1 cellular context compared by ENCODE assay signal in the genomic region with DNA sequence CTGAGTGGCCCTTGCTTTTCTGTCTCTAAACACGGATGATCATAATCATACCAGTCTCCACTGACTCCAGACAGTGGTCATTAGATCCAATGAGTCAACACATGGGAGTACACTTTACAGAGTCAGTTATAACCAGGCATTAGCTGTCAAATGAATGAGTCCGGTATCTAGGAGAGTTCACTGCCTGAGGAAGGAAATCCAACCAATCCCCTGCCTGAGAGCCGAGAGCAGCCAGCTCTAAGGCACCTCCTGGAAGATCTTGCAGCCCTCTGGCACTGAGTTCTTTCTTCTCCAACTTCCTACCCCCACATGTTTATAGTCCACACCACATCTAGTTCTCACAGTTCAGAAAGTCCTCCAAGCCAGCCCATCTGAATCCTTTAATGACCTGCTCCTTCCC.
TF ChIP-seq lines count a peak whose summit lies in the region.

No MANE protein-coding gene starts in this region.

TF ChIP-seq in WTC11, 78 proteins besides CTCF, POLR2A, EP300 and RAD21 (continued from another document):
- TF ChIP-seq, protein P1, sequence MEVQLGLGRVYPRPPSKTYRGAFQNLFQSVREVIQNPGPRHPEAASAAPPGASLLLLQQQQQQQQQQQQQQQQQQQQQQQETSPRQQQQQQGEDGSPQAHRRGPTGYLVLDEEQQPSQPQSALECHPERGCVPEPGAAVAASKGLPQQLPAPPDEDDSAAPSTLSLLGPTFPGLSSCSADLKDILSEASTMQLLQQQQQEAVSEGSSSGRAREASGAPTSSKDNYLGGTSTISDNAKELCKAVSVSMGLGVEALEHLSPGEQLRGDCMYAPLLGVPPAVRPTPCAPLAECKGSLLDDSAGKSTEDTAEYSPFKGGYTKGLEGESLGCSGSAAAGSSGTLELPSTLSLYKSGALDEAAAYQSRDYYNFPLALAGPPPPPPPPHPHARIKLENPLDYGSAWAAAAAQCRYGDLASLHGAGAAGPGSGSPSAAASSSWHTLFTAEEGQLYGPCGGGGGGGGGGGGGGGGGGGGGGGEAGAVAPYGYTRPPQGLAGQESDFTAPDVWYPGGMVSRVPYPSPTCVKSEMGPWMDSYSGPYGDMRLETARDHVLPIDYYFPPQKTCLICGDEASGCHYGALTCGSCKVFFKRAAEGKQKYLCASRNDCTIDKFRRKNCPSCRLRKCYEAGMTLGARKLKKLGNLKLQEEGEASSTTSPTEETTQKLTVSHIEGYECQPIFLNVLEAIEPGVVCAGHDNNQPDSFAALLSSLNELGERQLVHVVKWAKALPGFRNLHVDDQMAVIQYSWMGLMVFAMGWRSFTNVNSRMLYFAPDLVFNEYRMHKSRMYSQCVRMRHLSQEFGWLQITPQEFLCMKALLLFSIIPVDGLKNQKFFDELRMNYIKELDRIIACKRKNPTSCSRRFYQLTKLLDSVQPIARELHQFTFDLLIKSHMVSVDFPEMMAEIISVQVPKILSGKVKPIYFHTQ (CRISPR knock-in tag; IDR thresholded peaks at IDR 0.05) = no peak
- TF ChIP-seq NFYB (CRISPR knock-in tag; conservative IDR thresholded peaks at IDR 0.05; ENCODE audit: low read depth) = no peak
- TF ChIP-seq, protein P2, sequence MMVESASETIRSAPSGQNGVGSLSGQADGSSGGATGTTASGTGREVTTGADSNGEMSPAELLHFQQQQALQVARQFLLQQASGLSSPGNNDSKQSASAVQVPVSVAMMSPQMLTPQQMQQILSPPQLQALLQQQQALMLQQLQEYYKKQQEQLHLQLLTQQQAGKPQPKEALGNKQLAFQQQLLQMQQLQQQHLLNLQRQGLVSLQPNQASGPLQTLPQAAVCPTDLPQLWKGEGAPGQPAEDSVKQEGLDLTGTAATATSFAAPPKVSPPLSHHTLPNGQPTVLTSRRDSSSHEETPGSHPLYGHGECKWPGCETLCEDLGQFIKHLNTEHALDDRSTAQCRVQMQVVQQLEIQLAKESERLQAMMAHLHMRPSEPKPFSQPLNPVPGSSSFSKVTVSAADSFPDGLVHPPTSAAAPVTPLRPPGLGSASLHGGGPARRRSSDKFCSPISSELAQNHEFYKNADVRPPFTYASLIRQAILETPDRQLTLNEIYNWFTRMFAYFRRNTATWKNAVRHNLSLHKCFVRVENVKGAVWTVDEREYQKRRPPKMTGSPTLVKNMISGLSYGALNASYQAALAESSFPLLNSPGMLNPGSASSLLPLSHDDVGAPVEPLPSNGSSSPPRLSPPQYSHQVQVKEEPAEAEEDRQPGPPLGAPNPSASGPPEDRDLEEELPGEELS (CRISPR knock-in tag; IDR thresholded peaks at IDR 0.05) = no peak
TF ChIP-seq in WTC11: peak in this region for 0.
